In genomic region chr1:153354515-153355193, GRCh38 we compare ENCODE assay signal across 13 cellular contexts. TPM values are rescaled to one million over a fixed set of nuclear protein-coding genes. Genes with fewer than 3 reads are reported as not detected.
"Had no signal": no experiment of that assay in that cellular context is flagged by ENCODE, and none has a peak within 500 bp of the region (broad histone marks: within the 10 kb centered on the region; RNA-seq: fewer than 3 reads in every experiment).

No MANE protein-coding gene starts in this region.

- H3K4me1 Mint-ChIP-seq: nephron had no signal

- H3K27ac ChIP-seq: sigmoid colon, testis had no signal

- H3K4me3 Mint-ChIP-seq: activated CD4-positive, alpha-beta memory T cell treated with anti-CD3 and anti-CD28 coated beads, Interleukin-2, amount 10 ng/mL, durations not matched to agents 7 days and 5 days; activated T-helper 1 cell treated with anti-CD3 and anti-CD28 coated beads, Interleukin-12 subunit alpha, Interleukin-12 subunit beta, Interleukin-2, Interleukin-4 antibody, amounts not matched to agents 30 ng/mL and 10 ng/mL and 1 ng/mL, durations not matched to agents 14 hours and 24 hours and 36 hours; central memory CD8-positive, alpha-beta T cell; memory B cell; nephron had no signal

- H3K27ac Mint-ChIP-seq: activated CD4-positive, alpha-beta memory T cell treated with anti-CD3 and anti-CD28 coated beads, Interleukin-2, amount 10 ng/mL, durations not matched to agents 7 days and 5 days; activated T-helper 1 cell treated with anti-CD3 and anti-CD28 coated beads, Interleukin-12 subunit alpha, Interleukin-12 subunit beta, Interleukin-2, Interleukin-4 antibody, amounts not matched to agents 30 ng/mL and 10 ng/mL and 1 ng/mL, durations not matched to agents 14 hours and 24 hours and 36 hours; memory B cell; nephron had no signal

- H3K4me1 ChIP-seq: sigmoid colon, testis had no signal

- H3K9me3 Mint-ChIP-seq: activated CD4-positive, alpha-beta memory T cell treated with anti-CD3 and anti-CD28 coated beads, Interleukin-2, amount 10 ng/mL, durations not matched to agents 7 days and 5 days; activated T-helper 1 cell treated with anti-CD3 and anti-CD28 coated beads, Interleukin-12 subunit alpha, Interleukin-12 subunit beta, Interleukin-2, Interleukin-4 antibody, amounts not matched to agents 30 ng/mL and 10 ng/mL and 1 ng/mL, durations not matched to agents 14 hours and 24 hours and 36 hours; central memory CD8-positive, alpha-beta T cell; memory B cell; nephron had no signal

- H3K4me3 ChIP-seq: left lung, sigmoid colon, testis had no signal

- DNase-seq: sigmoid colon had no signal

- H3K36me3 ChIP-seq: sigmoid colon had no signal

- H3K36me3 Mint-ChIP-seq: memory B cell had no signal

- H3K9me3 ChIP-seq: left lung, sigmoid colon, testis had no signal

- H3K27me3 ChIP-seq: testis had no signal

RNA-seq across cellular contexts. Expression of gene S100A9, which starts 3.0 kb away (rescaled TPM):
- total RNA-seq: activated T-helper 1 cell treated with anti-CD3 and anti-CD28 coated beads, Interleukin-12 subunit alpha, Interleukin-12 subunit beta, Interleukin-2, Interleukin-4 antibody, amounts not matched to agents 30 ng/mL and 10 ng/mL and 1 ng/mL, durations not matched to agents 14 hours and 24 hours and 36 hours; fibroblast of villous mesenchyme had no signal

RNA-seq across cellular contexts. Expression of gene PGLYRP4, which starts 6.0 kb away (rescaled TPM):
- total RNA-seq: activated CD4-positive, alpha-beta memory T cell treated with anti-CD3 and anti-CD28 coated beads, Interleukin-2, amount 10 ng/mL, durations not matched to agents 7 days and 5 days; activated T-helper 1 cell treated with anti-CD3 and anti-CD28 coated beads, Interleukin-12 subunit alpha, Interleukin-12 subunit beta, Interleukin-2, Interleukin-4 antibody, amounts not matched to agents 30 ng/mL and 10 ng/mL and 1 ng/mL, durations not matched to agents 14 hours and 24 hours and 36 hours; dermis blood vessel endothelial cell; fibroblast of villous mesenchyme; left lung; osteoblast; pulmonary artery endothelial cell; sigmoid colon had no signal

RNA-seq across cellular contexts. Expression of gene S100A12, which starts 20.8 kb away (rescaled TPM):
- total RNA-seq: activated CD4-positive, alpha-beta memory T cell treated with anti-CD3 and anti-CD28 coated beads, Interleukin-2, amount 10 ng/mL, durations not matched to agents 7 days and 5 days; activated T-helper 1 cell treated with anti-CD3 and anti-CD28 coated beads, Interleukin-12 subunit alpha, Interleukin-12 subunit beta, Interleukin-2, Interleukin-4 antibody, amounts not matched to agents 30 ng/mL and 10 ng/mL and 1 ng/mL, durations not matched to agents 14 hours and 24 hours and 36 hours; dermis blood vessel endothelial cell; fibroblast of villous mesenchyme; osteoblast; pulmonary artery endothelial cell; sigmoid colon; testis; ureter had no signal

RNA-seq across cellular contexts. Expression of gene S100A8, which starts 36.2 kb away (rescaled TPM):
- total RNA-seq: activated CD4-positive, alpha-beta memory T cell treated with anti-CD3 and anti-CD28 coated beads, Interleukin-2, amount 10 ng/mL, durations not matched to agents 7 days and 5 days; activated T-helper 1 cell treated with anti-CD3 and anti-CD28 coated beads, Interleukin-12 subunit alpha, Interleukin-12 subunit beta, Interleukin-2, Interleukin-4 antibody, amounts not matched to agents 30 ng/mL and 10 ng/mL and 1 ng/mL, durations not matched to agents 14 hours and 24 hours and 36 hours; dermis blood vessel endothelial cell; fibroblast of villous mesenchyme; osteoblast; pulmonary artery endothelial cell had no signal

RNA-seq across cellular contexts. Expression of gene PGLYRP3, which starts 41.9 kb away (rescaled TPM):
- total RNA-seq: activated CD4-positive, alpha-beta memory T cell treated with anti-CD3 and anti-CD28 coated beads, Interleukin-2, amount 10 ng/mL, durations not matched to agents 7 days and 5 days; activated T-helper 1 cell treated with anti-CD3 and anti-CD28 coated beads, Interleukin-12 subunit alpha, Interleukin-12 subunit beta, Interleukin-2, Interleukin-4 antibody, amounts not matched to agents 30 ng/mL and 10 ng/mL and 1 ng/mL, durations not matched to agents 14 hours and 24 hours and 36 hours; dermis blood vessel endothelial cell; fibroblast of villous mesenchyme; left lung; osteoblast; pulmonary artery endothelial cell; sigmoid colon; testis; ureter had no signal
